Comparison of ENCODE assay signal across 9 cellular contexts in genomic region chr5:140925806-140926205, GRCh38. TPM values are rescaled to one million over a fixed set of nuclear protein-coding genes. Genes with fewer than 3 reads are reported as not detected.
DNase-seq lines count a peak whose midpoint lies in the region; ATAC-seq and TF ChIP-seq lines count a peak whose summit lies in the region.
"Had no signal": no experiment of that assay in that cellular context is flagged by ENCODE, and none has a peak within 500 bp of the region (broad histone marks: within the 10 kb centered on the region; RNA-seq: fewer than 3 reads in every experiment).

No MANE protein-coding gene starts in this region.

- no peak for TF ChIP-seq CTCF in Peyer's patch (IDR thresholded peaks at IDR 0.05)

- peak overlapping the region; percentile 37 for H2AFZ ChIP-seq in trophoblast cell (ENCODE audit: insufficient read depth, low read length, poor library complexity)

- H3K79me2 ChIP-seq in trophoblast cell (ENCODE audit: control insufficient read depth, insufficient read depth, low read length, poor library complexity) = no peaks in the 10 kb centered on the region

- H4K12ac ChIP-seq in trophoblast cell (ENCODE audit: low read depth, low read length) = no peak overlapping the region

- peaks cover 0 to 4% (median 0%) of the 10 kb centered on the region in 4 donors for H3K9me3 ChIP-seq in Peyer's patch
- peaks cover 3% of the 10 kb centered on the region for H3K9me3 ChIP-seq in trophoblast cell (ENCODE audit: insufficient read depth, low read depth, low read length)

- H2AK5ac ChIP-seq in trophoblast cell (ENCODE audit: low read length) = no peak overlapping the region

- H3K79me1 ChIP-seq in trophoblast cell (ENCODE audit: low read length) = peaks cover 2% of the 10 kb centered on the region

- H3K14ac ChIP-seq in trophoblast cell (ENCODE audit: low read length) = no peak overlapping the region

- H3K27me3 ChIP-seq in Peyer's patch (no peaks in the 10 kb centered on the region), trophoblast cell (ENCODE audit: insufficient read depth, low read length) (no peaks in the 10 kb centered on the region)

- no peak for ATAC-seq in GM19351 (IDR thresholded peaks at IDR 0.05; ENCODE audit: unreplicated experiment)

- DNase-seq in DMS53 treated with DMSO at 0.1 percent for 48 hours (lab: John Stamatoyannopoulos, UW; ENCODE audit: unreplicated experiment) (peak; percentile 43), Peyer's patch (no peak), globus pallidus (ENCODE audit: low spot score) (peak; percentile 2), trophoblast cell (no peak)
- no peak for DNase-seq in NK-92 treated with Interleukin-12 subunit alpha and Interleukin-12 subunit beta, amount 100 ng/mL, for 24 hours (lab: John Stamatoyannopoulos, UW)
- no peak for DNase-seq in activated CD4-positive, alpha-beta T cell treated with anti-CD3 and anti-CD28 coated beads, Interleukin-2, amount 50 U/mL, for 48 hours
- DNase-seq in activated effector memory CD4-positive, alpha-beta T cell treated with Interleukin-2 at 50 U/mL for 16 hours = no peak

- H3K4me3 ChIP-seq in Peyer's patch (peak overlapping the region in 3 of 4 donors; percentile 33 to 50 (median 41)), trophoblast cell (ENCODE audit: low read depth, low read length) (peak overlapping the region; percentile 76)

- no peak for TF ChIP-seq POLR2A in Peyer's patch (IDR thresholded peaks at IDR 0.05)

- H3K18ac ChIP-seq in trophoblast cell (ENCODE audit: low read length) = no peak overlapping the region

- H3K23ac ChIP-seq in trophoblast cell (ENCODE audit: low read length) = no peak overlapping the region

- H4K8ac ChIP-seq in trophoblast cell (ENCODE audit: low read depth, low read length) = no peak overlapping the region

- H2BK5ac ChIP-seq in trophoblast cell (ENCODE audit: low read depth, low read length, poor library complexity) = no peak overlapping the region

- no peak overlapping the region for H2BK12ac ChIP-seq in trophoblast cell (ENCODE audit: low read length)

- H3K36me3 ChIP-seq in Peyer's patch (no peaks in the 10 kb centered on the region), trophoblast cell (ENCODE audit: control insufficient read depth in 1 of 2, insufficient read depth in 2 of 2, low read length in 2 of 2) (no peaks in the 10 kb centered on the region)

- H3K9ac ChIP-seq in trophoblast cell (ENCODE audit: low read length) = peak overlapping the region; percentile 71

- no peak overlapping the region for H4K91ac ChIP-seq in trophoblast cell (ENCODE audit: low read depth, low read length)

- peak overlapping the region; percentile 89 for H3K4me2 ChIP-seq in trophoblast cell (ENCODE audit: low read length)

- H2BK120ac ChIP-seq in trophoblast cell (ENCODE audit: insufficient read depth, low read length, poor library complexity) = peak overlapping the region; percentile 16

- WGBS in trophoblast cell (ENCODE audit: extremely low coverage, insufficient coverage, insufficient read length) = no CpG with 5 or more reads among the region's 19 CpGs

- H3K27ac ChIP-seq in Peyer's patch (no peak overlapping the region), trophoblast cell (ENCODE audit: low read depth, low read length) (no peak overlapping the region)

- H3K4me1 ChIP-seq in Peyer's patch (peaks cover 0 to 9% (median 0%) of the 10 kb centered on the region in 4 donors), trophoblast cell (ENCODE audit: control insufficient read depth in 1 of 2, insufficient read depth in 2 of 2, low read length in 2 of 2) (peaks cover 9 to 13% of the 10 kb centered on the region in 2 experiments)

- H3K4ac ChIP-seq in trophoblast cell (ENCODE audit: low read depth, low read length) = no peak overlapping the region

RNA-seq across cellular contexts. Expression of gene PCDHAC1, which starts 0.3 kb away (rescaled TPM):
- total RNA-seq in Peyer's patch = 1 to 10 TPM in 1 of 4 donors, under 1 TPM in 1, not detected in 2; 0.54 to 2.5 TPM
- polyA plus RNA-seq in trophoblast cell (2013) = 1.5 and 1.6 TPM in 2 replicates

RNA-seq across cellular contexts. Expression of gene PCDHAC2, which starts 40.5 kb away (rescaled TPM):
- 1 to 10 TPM in 1 of 4 donors, under 1 TPM in 3; 0.18 to 1.7 (median 0.43) TPM for total RNA-seq in Peyer's patch
- polyA plus RNA-seq in trophoblast cell (2013) = 2.2 and 2.4 TPM in 2 replicates

RNA-seq across cellular contexts. Expression of gene PCDHA13, which starts 43.9 kb away (rescaled TPM):
- 1 to 10 TPM in 1 of 4 donors, under 1 TPM in 1, not detected in 2; 0.27 to 3.3 TPM for total RNA-seq in Peyer's patch
- 0.06 and 0.07 TPM in 2 replicates for polyA plus RNA-seq in trophoblast cell (2013)

RNA-seq across cellular contexts. Expression of gene PCDHA12, which starts 50.7 kb away (rescaled TPM):
- 1 to 10 TPM in 1 of 4 donors, under 1 TPM in 2, not detected in 1; 0.27 to 1.1 (median 0.83) TPM for total RNA-seq in Peyer's patch
- 6.5 TPM in 2 replicates for polyA plus RNA-seq in trophoblast cell (2013)
- polyA plus RNA-seq: thymus had no signal

RNA-seq across cellular contexts. Expression of gene PCDHA11, which starts 57.0 kb away (rescaled TPM):
- 1 to 10 TPM in 1 of 4 donors, under 1 TPM in 3; 0.27 to 5.8 (median 0.40) TPM for total RNA-seq in Peyer's patch
- polyA plus RNA-seq in trophoblast cell (2013) = 2.5 and 3.0 TPM in 2 replicates

Comparison
In these comparisons a context has a peak if more than half of its experiments do, and no peak if none do; other contexts are left out.
1. DNase-seq: peak in DMS53 treated with DMSO at 0.1 percent for 48 hours (single experiment) and globus pallidus (single experiment); none in Peyer's patch (0 of 3), trophoblast cell (0 of 2), NK-92 treated with Interleukin-12 subunit alpha and Interleukin-12 subunit beta, amount 100 ng/mL, for 24 hours (single experiment), activated CD4-positive, alpha-beta T cell treated with anti-CD3 and anti-CD28 coated beads, Interleukin-2, amount 50 U/mL, for 48 hours (0 of 2) and activated effector memory CD4-positive, alpha-beta T cell treated with Interleukin-2 at 50 U/mL for 16 hours (single experiment).